15 cellular contexts compared by ENCODE assay signal in genomic region chr3:23819599-23820360, GRCh38. TPM values are rescaled to one million over a fixed set of nuclear protein-coding genes. Genes with fewer than 3 reads are reported as not detected.
A peak's percentile ranks its signal among the peaks of the same experiment; 100 is the strongest.
DNase-seq lines count a peak whose midpoint lies in the region; ATAC-seq and TF ChIP-seq lines count a peak whose summit lies in the region.
"Had no signal": no experiment of that assay in that cellular context is flagged by ENCODE, and none has a peak within 500 bp of the region (broad histone marks: within the 10 kb centered on the region; RNA-seq: fewer than 3 reads in every experiment).

No MANE protein-coding gene starts in this region.

- no peaks in the 10 kb centered on the region for H3K27me3 Mint-ChIP-seq in Calu3 (ENCODE audit: unreplicated experiment)
- H3K27me3 Mint-ChIP-seq: IgD-negative memory B cell had no signal

- TF ChIP-seq CTCF in dorsolateral prefrontal cortex (IDR thresholded peaks at IDR 0.05 in 54 of 56, conservative IDR thresholded peaks at IDR 0.05 in 2 of 56; ENCODE audit: low read depth in 1 of 56, partially characterized antibody in 56 of 56) = peak in 2 of 56 donors; percentile 13 to 29
- no peak for TF ChIP-seq CTCF in left lung (IDR thresholded peaks at IDR 0.05)
- TF ChIP-seq CTCF in Calu3 (IDR thresholded peaks at IDR 0.05; ENCODE audit: unreplicated experiment) = no peak

- H3K9me3 ChIP-seq in left lung = no peaks in the 10 kb centered on the region
- H3K9me3 ChIP-seq: BE2C, esophagus muscularis mucosa, vagina had no signal

- H3K27ac ChIP-seq in dorsolateral prefrontal cortex (peak overlapping the region; percentile 7 to 93 (median 86)), left lung (no peak overlapping the region)
- H3K27ac ChIP-seq: esophagus muscularis mucosa, parathyroid adenoma, vagina had no signal

- intact Hi-C loops in dorsolateral prefrontal cortex (cut with DNase I) = loop anchor here in 1 of 2 donors (5.0 kb wide), 1 partner anchor 43 kb away; no protein-coding TSS in a partner anchor
- intact Hi-C loops in left lung (cut with DNase I) = no loop called here
- intact Hi-C loops in Calu3 (cut with micrococcal nuclease; ENCODE audit: unreplicated experiment) = no loop called here

- peaks cover 0 to 53% of the 10 kb centered on the region in 2 donors for H3K4me1 ChIP-seq in left lung
- H3K4me1 ChIP-seq: BE2C, parathyroid adenoma had no signal

- BruUV-seq in Calu3 (replicated peaks; lab: Mats Ljungman, UMichigan) = no TSS peak

- H3K4me3 ChIP-seq in dorsolateral prefrontal cortex (peak overlapping the region in 30 of 59 donors; percentile 1 to 49 (median 18)), left lung (no peak overlapping the region)
- H3K4me3 ChIP-seq: esophagus muscularis mucosa, vagina had no signal

- H3K4me3 Mint-ChIP-seq in Calu3 (ENCODE audit: low read depth, unreplicated experiment) = no peak overlapping the region
- H3K4me3 Mint-ChIP-seq: IgD-negative memory B cell had no signal

- H3K36me3 Mint-ChIP-seq in Calu3 (ENCODE audit: insufficient read depth, unreplicated experiment) = no peaks in the 10 kb centered on the region

- peaks cover 13% of the 10 kb centered on the region for H3K4me1 Mint-ChIP-seq in Calu3 (ENCODE audit: low read depth, unreplicated experiment)

- DNase-seq in Ammon's horn (ENCODE audit: low spot score) (peak; percentile 78), dorsolateral prefrontal cortex (peak in 6 of 10 donors; percentile 35 to 75 (median 57)), left lung (no peak), 8988T (no peak), Calu3 (no peak), NCI-H524 treated with DMSO at 0.1 percent for 48 hours (lab: John Stamatoyannopoulos, UW) (no peak)
- DNase-seq: BE2C, kidney, NCI-H226 had no signal

- no peaks in the 10 kb centered on the region for H3K36me3 ChIP-seq in left lung
- H3K36me3 ChIP-seq: BE2C, esophagus muscularis mucosa, vagina had no signal

- no peak overlapping the region for H3K27ac Mint-ChIP-seq in Calu3 (ENCODE audit: unreplicated experiment)

- CTCF ChIA-PET in Calu3 (lab: Charles Lee) = no interaction called here

- no peaks in the 10 kb centered on the region for H3K9me3 Mint-ChIP-seq in Calu3 (ENCODE audit: low read depth, unreplicated experiment)
- H3K9me3 Mint-ChIP-seq: IgD-negative memory B cell had no signal

- H3K27me3 ChIP-seq in dorsolateral prefrontal cortex (no peaks in the 10 kb centered on the region), left lung (no peaks in the 10 kb centered on the region)
- H3K27me3 ChIP-seq: BE2C, esophagus muscularis mucosa, vagina had no signal

- ATAC-seq in GM19035 (IDR thresholded peaks at IDR 0.05; ENCODE audit: unreplicated experiment) = peak; percentile 50
- peak; percentile 50 for ATAC-seq in HG03066 (IDR thresholded peaks at IDR 0.05; ENCODE audit: low read depth, unreplicated experiment)
- no peak for ATAC-seq in left lung

RNA-seq across cellular contexts. Expression of gene UBE2E1, which starts 14.0 kb away (rescaled TPM):
- total RNA-seq in dorsolateral prefrontal cortex = 100 to 1,000 TPM in 5 of 120 experiments, 10 to 100 TPM in 115; 49.8 to 113 (median 77.4) TPM
- total RNA-seq in left lung = 10 to 100 TPM; 89.1 to 96.9 TPM
- total RNA-seq in Calu3 (2022) = 68.9 and 74.3 TPM in 2 replicates

Comparison
In these comparisons a context has a peak if more than half of its experiments do, and no peak if none do; other contexts are left out.
1. DNase-seq: peak in Ammon's horn (single experiment) and dorsolateral prefrontal cortex (6 of 10); none in left lung (0 of 2), 8988T (single experiment), Calu3 (single experiment) and NCI-H524 treated with DMSO at 0.1 percent for 48 hours (single experiment).
2. H3K27ac ChIP-seq: peak in dorsolateral prefrontal cortex (59 of 59); none in left lung (0 of 2).
3. H3K4me3 ChIP-seq: peak in dorsolateral prefrontal cortex (30 of 59); none in left lung (0 of 2).